In the genomic region with DNA sequence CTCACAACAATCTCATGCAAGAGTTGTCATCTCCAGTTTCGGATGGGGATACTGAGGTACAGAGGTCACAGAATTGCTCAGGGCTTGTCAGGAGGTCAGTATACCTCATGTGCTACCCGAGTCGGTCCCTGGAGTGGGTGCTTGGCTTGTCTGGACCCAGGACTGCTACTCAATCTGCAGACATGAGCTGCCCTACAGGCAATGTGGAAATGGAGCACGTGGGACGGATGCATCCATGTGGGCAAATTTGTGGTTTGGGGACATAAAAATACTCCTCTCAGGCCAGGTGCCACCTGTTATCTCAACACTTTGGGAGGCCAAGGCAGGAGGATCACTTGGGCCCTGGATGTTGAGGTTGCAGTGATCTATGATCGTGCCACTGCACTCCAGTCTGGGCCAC, we compare ENCODE assay signal across 25 cellular contexts.
"Had no signal": no experiment of that assay in that cellular context is flagged by ENCODE, and none has a peak within 500 bp of the region (broad histone marks: within the 10 kb centered on the region; RNA-seq: fewer than 3 reads in every experiment).

No MANE protein-coding gene starts in this region.

- H3K9me3 ChIP-seq: lower lobe of right lung, psoas muscle, thyroid gland, vagina had no signal

- ATAC-seq: effector memory CD8-positive, alpha-beta T cell; left ventricle myocardium superior; lower lobe of right lung; psoas muscle had no signal

- DNase-seq: cortex of kidney; effector memory CD8-positive, alpha-beta T cell; erythroblast; hypothalamus; immature natural killer cell; islet precursor cell; kidney glomerular epithelial cell; left ventricle myocardium superior; lower lobe of right lung; naive B cell; psoas muscle; right cardiac atrium; stimulated activated CD4-positive, alpha-beta T cell treated with anti-CD3 and anti-CD28 coated beads, Interleukin-2, amount 100 ng/mL, for 24 hours; stimulated activated CD4-positive, alpha-beta T cell treated with anti-CD3 and anti-CD28 coated beads, Interleukin-4, amount 100 ng/mL, for 24 hours; stimulated activated naive CD4-positive, alpha-beta T cell treated with Interleukin-2 at 50 U/mL for 16 hours; stomach; thyroid gland; trophoblast cell had no signal

- H3K4me3 ChIP-seq: lower lobe of right lung, neural progenitor cell, psoas muscle, smooth muscle cell, stomach, thyroid gland, vagina had no signal

- H3K36me3 ChIP-seq: neural progenitor cell had no signal

- H3K4me1 ChIP-seq: lower lobe of right lung, neural progenitor cell, psoas muscle, stomach, thyroid gland, vagina had no signal

- H3K9me3 Mint-ChIP-seq: effector memory CD8-positive, alpha-beta T cell; immature natural killer cell; naive B cell; natural killer cell treated with Interleukin-12 subunit alpha and Interleukin-12 subunit beta and Interleukin-15 and Interleukin-18, amount 100 ng/mL, for 72 hours; stimulated activated effector memory CD8-positive, alpha-beta T cell treated with anti-CD3 and anti-CD28 coated beads, Interleukin-12 subunit alpha, Interleukin-12 subunit beta, amount 100 ng/mL, for 72 hours had no signal

- H3K4me2 ChIP-seq: neural progenitor cell, smooth muscle cell had no signal

- H3K27me3 ChIP-seq: neural progenitor cell, thyroid gland, vagina had no signal

- H3K27me3 Mint-ChIP-seq: effector memory CD8-positive, alpha-beta T cell; naive B cell had no signal

- H3K4me3 Mint-ChIP-seq: effector memory CD8-positive, alpha-beta T cell; immature natural killer cell; natural killer cell treated with Interleukin-12 subunit alpha and Interleukin-12 subunit beta and Interleukin-15 and Interleukin-18, amount 100 ng/mL, for 72 hours; neural progenitor cell had no signal

- FAIRE-seq: endometrium, frontal cortex had no signal

- H3K4me1 Mint-ChIP-seq: immature natural killer cell had no signal

- H3K27ac ChIP-seq: lower lobe of right lung, neural progenitor cell, psoas muscle, stomach, thyroid gland, vagina had no signal
